ENCODE assay signal across 8 cellular contexts in genomic region chr15:60389261-60390077, GRCh38. TPM values are rescaled to one million over a fixed set of nuclear protein-coding genes. Genes with fewer than 3 reads are reported as not detected.
A peak's percentile ranks its signal among the peaks of the same experiment; 100 is the strongest.
DNase-seq lines count a peak whose midpoint lies in the region; ATAC-seq and TF ChIP-seq lines count a peak whose summit lies in the region.

No MANE protein-coding gene starts in this region.

- H3K4me3 ChIP-seq in GM12865 (ENCODE audit: low read depth, low read length) (peak overlapping the region; percentile 49), mesendoderm (ENCODE audit: low read length) (no peak overlapping the region)

- H3K27me3 Mint-ChIP-seq in activated CD4-positive, alpha-beta T cell treated with anti-CD3 and anti-CD28 coated beads, Interleukin-2, amount 10 ng/mL, durations not matched to agents 24 days and 14 days: no peaks in the 10 kb centered on the region

- H3K4me1 ChIP-seq in mesendoderm (ENCODE audit: control insufficient read depth, low read depth, low read length): peaks cover 17% of the 10 kb centered on the region

- no peak overlapping the region for H3K4ac ChIP-seq in mesendoderm (ENCODE audit: low read depth, low read length)

- H3K36me3 Mint-ChIP-seq in activated CD4-positive, alpha-beta T cell treated with anti-CD3 and anti-CD28 coated beads, Interleukin-2, amount 10 ng/mL, durations not matched to agents 24 days and 14 days (ENCODE audit: low read depth): peaks cover 45% of the 10 kb centered on the region

- peak; percentile 72 for DNase-seq in GM12865 (ENCODE audit: low read depth)
- peak; percentile 89 for DNase-seq in activated CD4-positive, alpha-beta T cell treated with anti-CD3 and anti-CD28 coated beads, Interleukin-2, amount 10 ng/mL, durations not matched to agents 24 days and 14 days
- peak; percentile 52 for DNase-seq in iris pigment epithelial cell (ENCODE audit: low read depth)
- DNase-seq in T1000 (lab: John Stamatoyannopoulos, UW): no peak
- DNase-seq in A172 (ENCODE audit: low spot score): no peak
- no peak for DNase-seq in DMS53 treated with DMSO at 0.1 percent for 48 hours (lab: John Stamatoyannopoulos, UW; ENCODE audit: unreplicated experiment)
- DNase-seq in mesendoderm: no peak

- no peak overlapping the region for H3K4me2 ChIP-seq in mesendoderm (ENCODE audit: low read length)

- no peak overlapping the region for H4K5ac ChIP-seq in mesendoderm (ENCODE audit: low read length)

- H3K9ac ChIP-seq in mesendoderm (ENCODE audit: low read length): no peak overlapping the region

- no peak overlapping the region for H3K27ac ChIP-seq in mesendoderm (ENCODE audit: low read depth, low read length)

- H3K9me3 Mint-ChIP-seq in activated CD4-positive, alpha-beta T cell treated with anti-CD3 and anti-CD28 coated beads, Interleukin-2, amount 10 ng/mL, durations not matched to agents 24 days and 14 days: no peaks in the 10 kb centered on the region

- peaks cover 2% of the 10 kb centered on the region for H3K36me3 ChIP-seq in mesendoderm (ENCODE audit: control insufficient read depth, insufficient read depth, low read length)

- no peak overlapping the region for H3K18ac ChIP-seq in mesendoderm (ENCODE audit: low read length)

- peaks cover 64% of the 10 kb centered on the region for H3K4me1 Mint-ChIP-seq in activated CD4-positive, alpha-beta T cell treated with anti-CD3 and anti-CD28 coated beads, Interleukin-2, amount 10 ng/mL, durations not matched to agents 24 days and 14 days

- TF ChIP-seq CTCF in GM12865 (IDR thresholded peaks at IDR 0.05; ENCODE audit: insufficient read depth, low read depth, low read length, missing control alignments): no peak

- H2BK120ac ChIP-seq in mesendoderm (ENCODE audit: low read depth, low read length): no peak overlapping the region

- H4K8ac ChIP-seq in mesendoderm (ENCODE audit: low read depth, low read length): no peak overlapping the region

- H2BK15ac ChIP-seq in mesendoderm (replicated peaks; ENCODE audit: low read depth): no peak overlapping the region

- intact Hi-C loops in activated CD4-positive, alpha-beta T cell treated with anti-CD3 and anti-CD28 coated beads, Interleukin-2, amount 10 ng/mL, durations not matched to agents 24 days and 14 days (cut with micrococcal nuclease): loop anchor here (1.0 to 2.0 kb wide), 6 partner anchors 8 to 591 kb away; partner anchors contain the start of genes ANXA2 and ICE2

- ATAC-seq in HG02610 (IDR thresholded peaks at IDR 0.05; ENCODE audit: unreplicated experiment): peak; percentile 90

- peak overlapping the region; percentile 51 for H3K27ac Mint-ChIP-seq in activated CD4-positive, alpha-beta T cell treated with anti-CD3 and anti-CD28 coated beads, Interleukin-2, amount 10 ng/mL, durations not matched to agents 24 days and 14 days

- peaks cover 34% of the 10 kb centered on the region for H3K79me1 ChIP-seq in mesendoderm (ENCODE audit: low read length)

- no peak overlapping the region for H3K56ac ChIP-seq in mesendoderm (ENCODE audit: low read length)

- H3K23ac ChIP-seq in mesendoderm (ENCODE audit: low read length): no peak overlapping the region

- peak overlapping the region; percentile 37 for H3K4me3 Mint-ChIP-seq in activated CD4-positive, alpha-beta T cell treated with anti-CD3 and anti-CD28 coated beads, Interleukin-2, amount 10 ng/mL, durations not matched to agents 24 days and 14 days

- WGBS in mesendoderm (ENCODE audit: extremely low coverage, insufficient coverage, low lambda C conversion rate): no CpG with 5 or more reads among the region's 8 CpGs

- no peak overlapping the region for H2BK5ac ChIP-seq in mesendoderm (ENCODE audit: low read length)

- peaks cover 73% of the 10 kb centered on the region for H3K79me2 ChIP-seq in mesendoderm (ENCODE audit: control insufficient read depth, insufficient read depth, low read length)

- no peak overlapping the region for H2AK5ac ChIP-seq in mesendoderm (ENCODE audit: low read length)

- H3K27me3 ChIP-seq in mesendoderm (ENCODE audit: insufficient read depth, low read length, poor library complexity): no peaks in the 10 kb centered on the region

RNA-seq across cellular contexts. Expression of gene ANXA2, which starts 8.3 kb away (rescaled TPM):
- 214 and 225 TPM in 2 replicates for total RNA-seq in activated CD4-positive, alpha-beta T cell treated with anti-CD3 and anti-CD28 coated beads, Interleukin-2, amount 10 ng/mL, durations not matched to agents 24 days and 14 days
- total RNA-seq in A172 (2014; rRNA removed; shearing (Covaris generic)): 4,320 and 4,475 TPM in 2 replicates
- polyA plus RNA-seq in mesendoderm (2013, experiment 1 of 2): 433 TPM
- polyA plus RNA-seq in mesendoderm (2013, experiment 2 of 2): 451 TPM

Comparison
In these comparisons a context has a peak if more than half of its experiments do, and no peak if none do; other contexts are left out.
1. DNase-seq: peak in GM12865 (single experiment), activated CD4-positive, alpha-beta T cell treated with anti-CD3 and anti-CD28 coated beads, Interleukin-2, amount 10 ng/mL, durations not matched to agents 24 days and 14 days (single experiment) and iris pigment epithelial cell (single experiment); none in T1000 (single experiment), A172 (single experiment), DMS53 treated with DMSO at 0.1 percent for 48 hours (single experiment) and mesendoderm (single experiment).
2. RNA of gene ANXA2, which starts 8.3 kb away (total RNA-seq): 4,320 to 4,475 TPM in A172; 214 to 225 TPM in activated CD4-positive, alpha-beta T cell treated with anti-CD3 and anti-CD28 coated beads, Interleukin-2, amount 10 ng/mL, durations not matched to agents 24 days and 14 days; every median in the first group is over 10 times any median in the second.